ENCODE assay signal across 9 cellular contexts in genomic region chr1:53145942-53146708, GRCh38. TPM values are rescaled to one million over a fixed set of nuclear protein-coding genes. Genes with fewer than 3 reads are reported as not detected.
DNase-seq lines count a peak whose midpoint lies in the region; ATAC-seq and TF ChIP-seq lines count a peak whose summit lies in the region.
"Had no signal": no experiment of that assay in that cellular context is flagged by ENCODE, and none has a peak within 500 bp of the region (broad histone marks: within the 10 kb centered on the region; RNA-seq: fewer than 3 reads in every experiment).

No MANE protein-coding gene starts in this region.

- H3K36me3 Mint-ChIP-seq in activated CD8-positive, alpha-beta T cell treated with anti-CD3 and anti-CD28 coated beads for 36 hours (ENCODE audit: low read depth) = no peaks in the 10 kb centered on the region
- H3K36me3 Mint-ChIP-seq in activated CD4-positive, alpha-beta T cell treated with anti-CD3 and anti-CD28 coated beads for 36 hours (ENCODE audit: low read depth) = no peaks in the 10 kb centered on the region

- DNase-seq in ELR (ENCODE audit: low read depth) (peak; percentile 100), SK-N-MC (ENCODE audit: low read depth, low spot score) (peak; percentile 44), glomerular visceral epithelial cell (ENCODE audit: extremely low spot score) (peak; percentile 100), retina (peak; percentile 91), DMS153 (lab: John Stamatoyannopoulos, UW) (no peak)
- DNase-seq in activated CD8-positive, alpha-beta T cell treated with anti-CD3 and anti-CD28 coated beads for 36 hours = no peak
- DNase-seq in activated CD4-positive, alpha-beta T cell treated with anti-CD3 and anti-CD28 coated beads for 36 hours = no peak
- DNase-seq: NCI-H345 had no signal

- H3K36me3 ChIP-seq in SK-N-MC (ENCODE audit: insufficient read depth, low read length) = no peaks in the 10 kb centered on the region

- POLR2A ChIA-PET in activated CD8-positive, alpha-beta T cell treated with anti-CD3 and anti-CD28 coated beads for 36 hours (lab: Charles Lee) = no interaction called here
- POLR2A ChIA-PET in activated CD4-positive, alpha-beta T cell treated with anti-CD3 and anti-CD28 coated beads for 36 hours (lab: Charles Lee) = no interaction called here

- H3K27me3 Mint-ChIP-seq in activated CD8-positive, alpha-beta T cell treated with anti-CD3 and anti-CD28 coated beads for 36 hours = no peaks in the 10 kb centered on the region
- H3K27me3 Mint-ChIP-seq in activated CD4-positive, alpha-beta T cell treated with anti-CD3 and anti-CD28 coated beads for 36 hours = no peaks in the 10 kb centered on the region

- ATAC-seq in HG03025 (IDR thresholded peaks at IDR 0.05; ENCODE audit: low FRiP score, unreplicated experiment) = no peak
- no peak for ATAC-seq in activated CD8-positive, alpha-beta T cell treated with anti-CD3 and anti-CD28 coated beads for 36 hours
- ATAC-seq in activated CD4-positive, alpha-beta T cell treated with anti-CD3 and anti-CD28 coated beads for 36 hours = no peak

- intact Hi-C loops in activated CD8-positive, alpha-beta T cell treated with anti-CD3 and anti-CD28 coated beads for 36 hours (cut with micrococcal nuclease) = no loop called here
- intact Hi-C loops in activated CD4-positive, alpha-beta T cell treated with anti-CD3 and anti-CD28 coated beads for 36 hours (cut with DNase I, micrococcal nuclease) = no loop called here

- H3K9me3 ChIP-seq in SK-N-MC (ENCODE audit: low read depth, low read length) = no peaks in the 10 kb centered on the region

- peak overlapping the region; percentile 69 for H3K9ac ChIP-seq in SK-N-MC (ENCODE audit: insufficient read length)

- H3K9me3 Mint-ChIP-seq in activated CD8-positive, alpha-beta T cell treated with anti-CD3 and anti-CD28 coated beads for 36 hours = no peaks in the 10 kb centered on the region
- no peaks in the 10 kb centered on the region for H3K9me3 Mint-ChIP-seq in activated CD4-positive, alpha-beta T cell treated with anti-CD3 and anti-CD28 coated beads for 36 hours (ENCODE audit: low read depth)

- CTCF ChIA-PET in activated CD8-positive, alpha-beta T cell treated with anti-CD3 and anti-CD28 coated beads for 36 hours (lab: Charles Lee) = interaction anchor here (1.4 kb wide), 1 partner anchor 36 kb away, joined by 4 read pairs; no protein-coding TSS in a partner anchor
- CTCF ChIA-PET in activated CD4-positive, alpha-beta T cell treated with anti-CD3 and anti-CD28 coated beads for 36 hours (lab: Charles Lee) = no interaction called here

- H3K4me3 Mint-ChIP-seq in activated CD8-positive, alpha-beta T cell treated with anti-CD3 and anti-CD28 coated beads for 36 hours = no peak overlapping the region
- no peak overlapping the region for H3K4me3 Mint-ChIP-seq in activated CD4-positive, alpha-beta T cell treated with anti-CD3 and anti-CD28 coated beads for 36 hours

- TF ChIP-seq CTCF in activated CD8-positive, alpha-beta T cell treated with anti-CD3 and anti-CD28 coated beads for 36 hours (IDR thresholded peaks at IDR 0.05) = no peak

- peak overlapping the region; percentile 52 for H3K4me3 ChIP-seq in SK-N-MC

- no peaks in the 10 kb centered on the region for H3K4me1 Mint-ChIP-seq in activated CD8-positive, alpha-beta T cell treated with anti-CD3 and anti-CD28 coated beads for 36 hours (ENCODE audit: low read depth)
- H3K4me1 Mint-ChIP-seq in activated CD4-positive, alpha-beta T cell treated with anti-CD3 and anti-CD28 coated beads for 36 hours = no peaks in the 10 kb centered on the region

- peak overlapping the region; percentile 92 for H3K27ac ChIP-seq in SK-N-MC

- no peak overlapping the region for H3K27ac Mint-ChIP-seq in activated CD8-positive, alpha-beta T cell treated with anti-CD3 and anti-CD28 coated beads for 36 hours
- H3K27ac Mint-ChIP-seq in activated CD4-positive, alpha-beta T cell treated with anti-CD3 and anti-CD28 coated beads for 36 hours = no peak overlapping the region

RNA-seq across cellular contexts. Expression of gene SLC1A7, which starts 3.7 kb away (rescaled TPM):
- total RNA-seq in activated CD8-positive, alpha-beta T cell treated with anti-CD3 and anti-CD28 coated beads for 36 hours = not detected
- not detected for total RNA-seq in activated CD4-positive, alpha-beta T cell treated with anti-CD3 and anti-CD28 coated beads for 36 hours

RNA-seq across cellular contexts. Expression of gene CPT2, which starts 50.5 kb away (rescaled TPM):
- 10 to 100 TPM; 17.8 to 18.6 TPM for total RNA-seq in activated CD8-positive, alpha-beta T cell treated with anti-CD3 and anti-CD28 coated beads for 36 hours
- 10 to 100 TPM; 20.7 to 23.7 TPM for total RNA-seq in activated CD4-positive, alpha-beta T cell treated with anti-CD3 and anti-CD28 coated beads for 36 hours

Comparison
In these comparisons a context has a peak if more than half of its experiments do, and no peak if none do; other contexts are left out.
1. DNase-seq: peak in ELR (single experiment), SK-N-MC (single experiment), glomerular visceral epithelial cell (single experiment) and retina (single experiment); none in activated CD8-positive, alpha-beta T cell treated with anti-CD3 and anti-CD28 coated beads for 36 hours (single experiment), activated CD4-positive, alpha-beta T cell treated with anti-CD3 and anti-CD28 coated beads for 36 hours (single experiment) and DMS153 (single experiment).